In the genomic region with DNA sequence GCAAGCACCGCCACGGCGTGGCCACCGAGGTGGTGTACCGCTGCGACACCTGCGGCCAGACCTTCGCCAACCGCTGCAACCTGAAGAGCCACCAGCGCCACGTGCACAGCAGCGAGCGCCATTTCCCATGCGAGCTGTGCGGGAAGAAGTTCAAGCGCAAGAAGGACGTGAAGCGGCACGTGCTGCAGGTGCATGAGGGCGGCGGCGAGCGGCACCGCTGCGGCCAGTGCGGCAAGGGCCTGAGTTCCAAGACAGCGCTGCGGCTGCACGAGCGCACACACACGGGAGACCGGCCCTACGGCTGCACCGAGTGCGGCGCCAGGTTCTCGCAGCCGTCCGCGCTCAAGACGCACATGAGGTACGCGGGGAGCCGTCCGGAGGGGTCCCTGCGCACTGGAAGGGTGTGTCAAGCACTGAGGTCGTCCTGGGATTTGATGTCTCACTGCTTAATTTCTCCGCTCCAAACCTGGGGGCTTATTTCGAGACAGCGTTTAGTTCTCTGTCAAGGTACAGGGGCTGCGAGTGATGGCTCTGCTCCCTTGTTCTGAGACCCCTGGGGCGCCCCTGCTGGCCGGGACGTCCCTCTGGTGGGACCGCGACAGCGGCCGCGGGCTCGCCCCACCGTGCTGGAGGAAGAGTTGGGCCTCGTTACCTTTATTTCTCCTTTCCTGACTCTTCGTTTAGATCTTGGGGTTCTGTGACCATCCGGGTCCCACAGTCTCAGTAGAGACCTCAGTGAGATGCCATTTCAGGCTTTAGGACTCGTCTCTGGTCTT, we compare ENCODE assay signal across 12 cellular contexts. TPM values are rescaled to one million over a fixed set of nuclear protein-coding genes. Genes with fewer than 3 reads are reported as not detected.
DNase-seq lines count a peak whose midpoint lies in the region; ATAC-seq and TF ChIP-seq lines count a peak whose summit lies in the region.
"Had no signal": no experiment of that assay in that cellular context is flagged by ENCODE, and none has a peak within 500 bp of the region (broad histone marks: within the 10 kb centered on the region; RNA-seq: fewer than 3 reads in every experiment).

No MANE protein-coding gene starts in this region.

- 0 out of 2 replicates have a peak, but pooled peaks cover 13% of the 10 kb centered on the region for H4K20me1 ChIP-seq in PC-9 (ENCODE audit: insufficient read depth)

- H3K4me2 ChIP-seq in PC-9 = peak overlapping the region; percentile 21
- H3K4me2 ChIP-seq in skeletal muscle satellite cell (ENCODE audit: low read length) = peak overlapping the region; percentile 13

- TF ChIP-seq CTCF in PC-9 (conservative IDR thresholded peaks at IDR 0.05) = no peak

- H3K36me3 Mint-ChIP-seq in activated T-cell treated with anti-CD3 and anti-CD28 coated beads, Interleukin-2, amount 50 U/mL, for 72 hours (ENCODE audit: insufficient read depth in 2 of 2) = peaks cover 16 to 22% of the 10 kb centered on the region in 2 donors

- H3K79me2 ChIP-seq in PC-9 (ENCODE audit: low read depth) = peaks cover 62% of the 10 kb centered on the region

- ATAC-seq in activated T-cell treated with anti-CD3 and anti-CD28 coated beads, Interleukin-2, amount 50 U/mL, for 72 hours (replicated peaks in 1 of 2) = no peak
- ATAC-seq in GM18867 (IDR thresholded peaks at IDR 0.05; ENCODE audit: unreplicated experiment) = no peak

- POLR2A ChIA-PET in PC-9 (lab: Charles Lee; ENCODE audit: unreplicated experiment) = no interaction called here

- peaks cover 15% of the 10 kb centered on the region for H3F3A ChIP-seq in PC-9 (ENCODE audit: insufficient read depth, low read depth)

- H3K36me3 ChIP-seq in PC-9 (ENCODE audit: low read depth) = peaks cover 7% of the 10 kb centered on the region; the same call in 1 of the 2 replicates
- peaks cover 54% of the 10 kb centered on the region for H3K36me3 ChIP-seq in skeletal muscle satellite cell (ENCODE audit: insufficient read depth, low read length)

- H3K9ac ChIP-seq in skeletal muscle satellite cell (ENCODE audit: low read depth, low read length) = no peak overlapping the region

- no peaks in the 10 kb centered on the region for H3K27me3 Mint-ChIP-seq in activated T-cell treated with anti-CD3 and anti-CD28 coated beads, Interleukin-2, amount 50 U/mL, for 72 hours (ENCODE audit: low read depth)

- CTCF ChIA-PET in PC-9 (lab: Charles Lee) = no interaction called here

- H3K4me3 ChIP-seq in PC-9 = no peak overlapping the region
- no peak overlapping the region for H3K4me3 ChIP-seq in skeletal muscle satellite cell (ENCODE audit: low read length)
- H3K4me3 ChIP-seq: SJSA1 had no signal

- DNase-seq in activated T-cell treated with anti-CD3 and anti-CD28 coated beads, Interleukin-2, amount 50 U/mL, for 72 hours = no peak
- DNase-seq in activated T-cell treated with anti-CD3 and anti-CD28 coated beads for 4 hours (no peak), PC-9 (no peak), epithelial cell of prostate (ENCODE audit: low read depth, low spot score) (no peak), dedifferentiated amniotic fluid mesenchymal stem cell (ENCODE audit: extremely low spot score) (no peak), MV-4-11 (lab: John Stamatoyannopoulos, UW) (no peak)
- DNase-seq: NCI-H446; nucleus accumbens; stimulated activated CD4-positive, alpha-beta T cell treated with anti-CD3 and anti-CD28 coated beads, Interleukin-1b, Interleukin-23, amount 100 ng/mL, for 48 hours had no signal

- H2AFZ ChIP-seq in PC-9 = no peak overlapping the region

- peaks cover 58% of the 10 kb centered on the region for H3K4me1 Mint-ChIP-seq in activated T-cell treated with anti-CD3 and anti-CD28 coated beads, Interleukin-2, amount 50 U/mL, for 72 hours (ENCODE audit: low read depth)

- peak overlapping the region; percentile 79 for H3K27ac Mint-ChIP-seq in activated T-cell treated with anti-CD3 and anti-CD28 coated beads, Interleukin-2, amount 50 U/mL, for 72 hours

- H3K27me3 ChIP-seq in PC-9 (ENCODE audit: insufficient read depth, low read depth) (no peaks in the 10 kb centered on the region), skeletal muscle satellite cell (ENCODE audit: control insufficient read depth, insufficient read depth, low read length) (no peaks in the 10 kb centered on the region)
- H3K27me3 ChIP-seq: SJSA1 had no signal

- intact Hi-C loops in PC-9 (cut with micrococcal nuclease; ENCODE audit: unreplicated experiment) = no loop called here

- no peaks in the 10 kb centered on the region for H3K9me3 Mint-ChIP-seq in activated T-cell treated with anti-CD3 and anti-CD28 coated beads, Interleukin-2, amount 50 U/mL, for 72 hours

- H3K9me2 ChIP-seq in PC-9 (ENCODE audit: insufficient read depth) = no peaks in the 10 kb centered on the region

- H3K9me3 ChIP-seq in PC-9 (ENCODE audit: insufficient read depth, low read depth) (no peaks in the 10 kb centered on the region), skeletal muscle satellite cell (replicated peaks; ENCODE audit: low read length) (no peaks in the 10 kb centered on the region)
- H3K9me3 ChIP-seq: SJSA1 had no signal

- no TSS peak for BruUV-seq in PC-9 (replicated peaks; lab: Mats Ljungman, UMichigan)

- H3K4me1 ChIP-seq in PC-9 (replicated peaks; ENCODE audit: insufficient read depth) (peaks cover 29% of the 10 kb centered on the region), skeletal muscle satellite cell (ENCODE audit: control insufficient read depth, insufficient read depth, low read length) (peaks cover 48% of the 10 kb centered on the region)

- peak overlapping the region; percentile 41 to 68 for H3K4me3 Mint-ChIP-seq in activated T-cell treated with anti-CD3 and anti-CD28 coated beads, Interleukin-2, amount 50 U/mL, for 72 hours

- H3K27ac ChIP-seq in PC-9 (no peak overlapping the region), epithelial cell of prostate (peak overlapping the region; percentile 44)
- H3K27ac ChIP-seq: SJSA1 had no signal

RNA-seq across cellular contexts. Expression of gene GZF1, which starts 3.6 kb away (rescaled TPM):
- total RNA-seq in activated T-cell treated with anti-CD3 and anti-CD28 coated beads, Interleukin-2, amount 50 U/mL, for 72 hours = 1 to 10 TPM; 5.9 to 9.5 TPM
- total RNA-seq in PC-9 (2021) = 8.1 and 11.1 TPM in 2 replicates
- 11.7 and 11.8 TPM in 2 replicates for total RNA-seq in skeletal muscle satellite cell (2012; rRNA removed)

RNA-seq across cellular contexts. Expression of gene NXT1, which starts 15.0 kb away (rescaled TPM):
- 10 to 100 TPM; 39.6 to 45.7 TPM for total RNA-seq in activated T-cell treated with anti-CD3 and anti-CD28 coated beads, Interleukin-2, amount 50 U/mL, for 72 hours
- 29.8 and 30.9 TPM in 2 replicates for total RNA-seq in PC-9 (2021)
- total RNA-seq in skeletal muscle satellite cell (2012; rRNA removed) = 27.1 and 36.3 TPM in 2 replicates

RNA-seq across cellular contexts. Expression of gene NAPB, which starts 55.7 kb away (rescaled TPM):
- total RNA-seq in activated T-cell treated with anti-CD3 and anti-CD28 coated beads, Interleukin-2, amount 50 U/mL, for 72 hours = 10 to 100 TPM in 1 of 2 donors, 1 to 10 TPM in 1; 9.0 to 14.2 TPM
- total RNA-seq in PC-9 (2021) = 13.8 and 16.5 TPM in 2 replicates
- total RNA-seq in skeletal muscle satellite cell (2012; rRNA removed) = 7.2 and 7.6 TPM in 2 replicates
